In genomic region chr10:17453035-17453376, GRCh38 we compare ENCODE assay signal across 9 cellular contexts. TPM values are rescaled to one million over a fixed set of nuclear protein-coding genes. Genes with fewer than 3 reads are reported as not detected.
DNase-seq lines count a peak whose midpoint lies in the region; ATAC-seq and TF ChIP-seq lines count a peak whose summit lies in the region.
"Had no signal": no experiment of that assay in that cellular context is flagged by ENCODE, and none has a peak within 500 bp of the region (broad histone marks: within the 10 kb centered on the region; RNA-seq: fewer than 3 reads in every experiment).

No MANE protein-coding gene starts in this region.

- H3K9me3 Mint-ChIP-seq in CD4-positive, alpha-beta T cell = peaks cover 4% of the 10 kb centered on the region
- peaks cover 13% of the 10 kb centered on the region for H3K9me3 Mint-ChIP-seq in dendritic cell treated with granulocyte-macrophage colony-stimulating factor and Interleukin-4, amounts not matched to agents 40 ng/mL and 50 ng/mL, for 4 days

- H3K9me2 ChIP-seq in PC-9 (ENCODE audit: insufficient read depth) (no peaks in the 10 kb centered on the region), neural cell (ENCODE audit: insufficient read depth, low read length) (no peaks in the 10 kb centered on the region)

- no peak for TF ChIP-seq CTCF in CD4-positive, alpha-beta T cell (IDR thresholded peaks at IDR 0.05)
- TF ChIP-seq CTCF in PC-9 (conservative IDR thresholded peaks at IDR 0.05) = no peak
- no peak for TF ChIP-seq CTCF in neural cell (IDR thresholded peaks at IDR 0.05; ENCODE audit: poor library complexity, severe bottlenecking)

- TF ChIP-seq EP300 in neural cell (conservative IDR thresholded peaks at IDR 0.05; ENCODE audit: poor library complexity, severe bottlenecking) = no peak

- H3K9ac ChIP-seq in neural cell (ENCODE audit: low read length) = peak overlapping the region; percentile 35

- H3K4me3 Mint-ChIP-seq in CD4-positive, alpha-beta T cell = peak overlapping the region; percentile 89
- H3K4me3 Mint-ChIP-seq in dendritic cell treated with granulocyte-macrophage colony-stimulating factor and Interleukin-4, amounts not matched to agents 40 ng/mL and 50 ng/mL, for 4 days = peak overlapping the region; percentile 92

- no peak overlapping the region for H3K27ac ChIP-seq in CD4-positive, alpha-beta T cell (ENCODE audit: low read depth, low read length)
- H3K27ac ChIP-seq in PC-9 (no peak overlapping the region), neural cell (ENCODE audit: low read length) (no peak overlapping the region)

- H4K20me1 ChIP-seq in PC-9 (ENCODE audit: insufficient read depth) (no peaks in the 10 kb centered on the region), neural cell (ENCODE audit: insufficient read depth) (no peaks in the 10 kb centered on the region)

- peaks cover 27% of the 10 kb centered on the region for H3K4me1 Mint-ChIP-seq in CD4-positive, alpha-beta T cell (ENCODE audit: low read depth)
- H3K4me1 Mint-ChIP-seq in dendritic cell treated with granulocyte-macrophage colony-stimulating factor and Interleukin-4, amounts not matched to agents 40 ng/mL and 50 ng/mL, for 4 days (ENCODE audit: low read depth) = peaks cover 37% of the 10 kb centered on the region

- DNase-seq in CD4-positive, alpha-beta T cell = no peak
- DNase-seq in PC-9 (no peak), DMS153 treated with DMSO at 0.1 percent for 48 hours (lab: John Stamatoyannopoulos, UW; ENCODE audit: unreplicated experiment) (no peak), T-helper 9 cell (no peak), RPMI8226 (no peak)
- DNase-seq: NK-92 treated with Interleukin-12 subunit alpha and Interleukin-12 subunit beta, amount 100 ng/mL, for 24 hours had no signal

- H3K4me3 ChIP-seq in PC-9 (peak overlapping the region; percentile 57; the same call in 1 of the 2 replicates), neural cell (ENCODE audit: low read length) (peak overlapping the region; percentile 66)

- ATAC-seq in CD4-positive, alpha-beta T cell (ENCODE audit: poor library complexity) = peak; percentile 9
- ATAC-seq in HG03139 (IDR thresholded peaks at IDR 0.05; ENCODE audit: unreplicated experiment) = no peak

- H3K27me3 ChIP-seq in CD4-positive, alpha-beta T cell (ENCODE audit: control insufficient read depth, insufficient read depth, low read length) = no peaks in the 10 kb centered on the region
- H3K27me3 ChIP-seq in PC-9 (ENCODE audit: insufficient read depth, low read depth) (no peaks in the 10 kb centered on the region), neural cell (ENCODE audit: insufficient read depth, low read depth, low read length) (peaks cover 44% of the 10 kb centered on the region)

- no peaks in the 10 kb centered on the region for H3K4me1 ChIP-seq in PC-9 (replicated peaks; ENCODE audit: insufficient read depth)

- H3K36me3 Mint-ChIP-seq in CD4-positive, alpha-beta T cell (ENCODE audit: low read depth) = no peaks in the 10 kb centered on the region
- peaks cover 54% of the 10 kb centered on the region for H3K36me3 Mint-ChIP-seq in dendritic cell treated with granulocyte-macrophage colony-stimulating factor and Interleukin-4, amounts not matched to agents 40 ng/mL and 50 ng/mL, for 4 days (ENCODE audit: low read depth)

- no peak overlapping the region for H3K27ac Mint-ChIP-seq in CD4-positive, alpha-beta T cell
- H3K27ac Mint-ChIP-seq in dendritic cell treated with granulocyte-macrophage colony-stimulating factor and Interleukin-4, amounts not matched to agents 40 ng/mL and 50 ng/mL, for 4 days = peak overlapping the region; percentile 88

- peak overlapping the region; percentile 86 for H3K4me2 ChIP-seq in PC-9
- no peak overlapping the region for H3K4me2 ChIP-seq in neural cell (ENCODE audit: low read length)

- H3K9me3 ChIP-seq in CD4-positive, alpha-beta T cell (ENCODE audit: control insufficient read depth, low read length) = peaks cover 6% of the 10 kb centered on the region
- peaks cover 3% of the 10 kb centered on the region; the same call in 1 of the 2 replicates for H3K9me3 ChIP-seq in PC-9 (ENCODE audit: insufficient read depth, low read depth)
- peaks cover 3% of the 10 kb centered on the region for H3K9me3 ChIP-seq in neural cell (ENCODE audit: low read length)

- H3K79me2 ChIP-seq in PC-9 (ENCODE audit: low read depth) (no peaks in the 10 kb centered on the region), neural cell (replicated peaks; ENCODE audit: insufficient read depth, low read length) (no peaks in the 10 kb centered on the region)

- CTCF ChIA-PET in CD4-positive, alpha-beta T cell (lab: Charles Lee) = no interaction called here
- CTCF ChIA-PET in PC-9 (lab: Charles Lee) = interaction anchor here (0.5 to 0.7 kb wide), 3 partner anchors 18 to 238 kb away, joined by 3 to 16 read pairs (median 3); no protein-coding TSS in a partner anchor

- no TSS peak for BruUV-seq in PC-9 (replicated peaks; lab: Mats Ljungman, UMichigan)

- POLR2A ChIA-PET in CD4-positive, alpha-beta T cell (lab: Charles Lee) = interaction anchor here (1.3 to 3.3 kb wide), 3 partner anchors 24 to 636 kb away, joined by 3 to 21 read pairs (median 6); partner anchors contain the start of gene RSU1
- POLR2A ChIA-PET in PC-9 (lab: Charles Lee; ENCODE audit: unreplicated experiment) = interaction anchor here (0.7 kb wide), 1 partner anchor 487 kb away, joined by 6 read pairs; no protein-coding TSS in a partner anchor

- H3K36me3 ChIP-seq in PC-9 (ENCODE audit: low read depth) = no peaks in the 10 kb centered on the region
- no peaks in the 10 kb centered on the region for H3K36me3 ChIP-seq in neural cell (ENCODE audit: insufficient read depth, low read length)

- intact Hi-C loops in CD4-positive, alpha-beta T cell (cut with DNase I, micrococcal nuclease) = loop anchor here in 1 of 2 experiments (5.0 kb wide), 1 partner anchor 66 kb away; no protein-coding TSS in a partner anchor
- intact Hi-C loops in PC-9 (cut with micrococcal nuclease; ENCODE audit: unreplicated experiment) = loop anchor here (5.0 to 10.0 kb wide), 3 partner anchors 74 to 628 kb away; no protein-coding TSS in a partner anchor
- intact Hi-C loops in dendritic cell treated with granulocyte-macrophage colony-stimulating factor and Interleukin-4, amounts not matched to agents 40 ng/mL and 50 ng/mL, for 4 days (cut with micrococcal nuclease) = loop anchor here (5.0 kb wide), 2 partner anchors 44 to 144 kb away; no protein-coding TSS in a partner anchor

- no peak for TF ChIP-seq RAD21 in neural cell (conservative IDR thresholded peaks at IDR 0.05)

- peak overlapping the region; percentile 67; the same call in 1 of the 2 replicates for H2AFZ ChIP-seq in PC-9
- no peak overlapping the region for H2AFZ ChIP-seq in neural cell (ENCODE audit: low read depth, low read length)

- H3K27me3 Mint-ChIP-seq in CD4-positive, alpha-beta T cell = peaks cover 35% of the 10 kb centered on the region
- peaks cover 24% of the 10 kb centered on the region for H3K27me3 Mint-ChIP-seq in dendritic cell treated with granulocyte-macrophage colony-stimulating factor and Interleukin-4, amounts not matched to agents 40 ng/mL and 50 ng/mL, for 4 days

- no peaks in the 10 kb centered on the region for H3F3A ChIP-seq in PC-9 (ENCODE audit: insufficient read depth, low read depth)
- H3F3A ChIP-seq in neural cell (ENCODE audit: insufficient read depth, low read length, poor library complexity, severe bottlenecking) = no peaks in the 10 kb centered on the region

TF ChIP-seq in neural cell, 6 proteins besides CTCF, POLR2A, EP300 and RAD21:
- TF ChIP-seq EZH2 (IDR thresholded peaks at IDR 0.05; ENCODE audit: borderline replicate concordance, insufficient read depth, low read length, poor library complexity, severe bottlenecking) (no peak), POLR2AphosphoS5 (IDR thresholded peaks at IDR 0.05) (no peak), REST (IDR thresholded peaks at IDR 0.05; ENCODE audit: borderline replicate concordance) (no peak), TAF1 (IDR thresholded peaks at IDR 0.05; ENCODE audit: low read depth) (no peak), MXI1 (conservative IDR thresholded peaks at IDR 0.05; ENCODE audit: poor library complexity, severe bottlenecking) (no peak), SMC3 (conservative IDR thresholded peaks at IDR 0.05; ENCODE audit: poor library complexity) (no peak)
TF ChIP-seq in neural cell: peak in this region for 0.

RNA-seq across cellular contexts. Expression of gene ST8SIA6, which starts 1.4 kb away (rescaled TPM):
- under 1 TPM; 0.19 to 0.34 TPM for total RNA-seq in CD4-positive, alpha-beta T cell
- total RNA-seq in PC-9 (2021) = 0.60 and 2.1 TPM in 2 replicates
- polyA plus RNA-seq in neural cell = 0.20 and 0.41 TPM in 2 replicates
- polyA minus RNA-seq in neural cell = 1.2 and 1.3 TPM in 2 replicates
